Comparison of ENCODE assay signal across 29 cellular contexts in genomic region chr13:41454170-41454569, GRCh38. TPM values are rescaled to one million over a fixed set of nuclear protein-coding genes. Genes with fewer than 3 reads are reported as not detected.
"Had no signal": no experiment of that assay in that cellular context is flagged by ENCODE, and none has a peak within 500 bp of the region (broad histone marks: within the 10 kb centered on the region; RNA-seq: fewer than 3 reads in every experiment).

No MANE protein-coding gene starts in this region.

- H3K4me1 Mint-ChIP-seq: nephron progenitor cell, neural crest cell had no signal

- H3K9ac ChIP-seq: parathyroid adenoma had no signal

- H2AFZ ChIP-seq: parathyroid adenoma had no signal

- H3K36me3 Mint-ChIP-seq: natural killer cell treated with Interleukin-12 subunit alpha and Interleukin-12 subunit beta and Interleukin-15 and Interleukin-18, amount 100 ng/mL, for 72 hours had no signal

- H3K9me3 ChIP-seq: ovary, psoas muscle, right lobe of liver, sigmoid colon, stomach, thoracic aorta, thyroid gland, upper lobe of left lung, uterus had no signal

- H3K4me1 ChIP-seq: parathyroid adenoma had no signal

- H3K4me3 Mint-ChIP-seq: naive thymus-derived CD8-positive, alpha-beta T cell; natural killer cell treated with Interleukin-12 subunit alpha and Interleukin-12 subunit beta and Interleukin-15 and Interleukin-18, amount 100 ng/mL, for 72 hours; nephron progenitor cell; neural crest cell; stimulated activated effector memory CD8-positive, alpha-beta T cell treated with anti-CD3 and anti-CD28 coated beads, Interleukin-12 subunit alpha, Interleukin-12 subunit beta, amount 100 ng/mL, for 72 hours; stimulated activated naive B cell treated with anti-CD40 and anti-IgM and Interleukin-4, amounts not matched to agents 10 μg/mL and 1 μg/mL and 100 μg/mL, for 72 hours; stimulated activated naive CD8-positive, alpha-beta T cell treated with anti-CD3 and anti-CD28 coated beads, Interleukin-15, Interleukin-2, amounts not matched to agents 100 ng/mL and 50 ng/mL, for 24 hours had no signal

- H3K27ac Mint-ChIP-seq: natural killer cell treated with Interleukin-12 subunit alpha and Interleukin-12 subunit beta and Interleukin-15 and Interleukin-18, amount 100 ng/mL, for 72 hours; nephron progenitor cell; progenitor cell of endocrine pancreas; stimulated activated effector memory CD8-positive, alpha-beta T cell treated with anti-CD3 and anti-CD28 coated beads, Interleukin-12 subunit alpha, Interleukin-12 subunit beta, amount 100 ng/mL, for 72 hours; stimulated activated naive B cell treated with anti-CD40 and anti-IgM and Interleukin-4, amounts not matched to agents 10 μg/mL and 1 μg/mL and 100 μg/mL, for 72 hours; stimulated activated naive CD8-positive, alpha-beta T cell treated with anti-CD3 and anti-CD28 coated beads, Interleukin-15, Interleukin-2, amounts not matched to agents 100 ng/mL and 50 ng/mL, for 24 hours had no signal

- H3K4me3 ChIP-seq: ovary, psoas muscle, right lobe of liver, sigmoid colon, stomach, thoracic aorta, thyroid gland, tibial nerve, upper lobe of left lung, uterus had no signal

- H3K27ac ChIP-seq: neutrophil, ovary, parathyroid adenoma, psoas muscle, right lobe of liver, sigmoid colon, stomach, thoracic aorta, thyroid gland, tibial nerve, upper lobe of left lung, uterus had no signal

- DNase-seq: nephron progenitor cell; nucleus accumbens; ovary; psoas muscle; right cardiac atrium; right lobe of liver; sigmoid colon; small intestine; stimulated activated CD4-positive, alpha-beta T cell treated with anti-CD3 and anti-CD28 coated beads, Interleukin-15, amount 100 ng/mL, for 24 hours; stimulated activated CD4-positive, alpha-beta T cell treated with anti-CD3 and anti-CD28 coated beads, Interleukin-2, amount 100 ng/mL, for 24 hours; stimulated activated CD4-positive, alpha-beta T cell treated with anti-CD3 and anti-CD28 coated beads, Interleukin-2, amount 100 ng/mL, for 48 hours; stimulated activated CD4-positive, alpha-beta T cell treated with anti-CD3 and anti-CD28 coated beads, Interleukin-4, amount 100 ng/mL, for 24 hours; stimulated activated naive B cell treated with anti-CD40 and anti-IgM and Interleukin-4, amounts not matched to agents 10 μg/mL and 1 μg/mL and 100 μg/mL, for 72 hours; stimulated activated naive CD4-positive, alpha-beta T cell treated with Interleukin-2 at 50 U/mL for 16 hours; stomach; thyroid gland; trophoblast cell; uterus had no signal

- H3K27me3 ChIP-seq: ovary, right lobe of liver, thyroid gland, tibial nerve, upper lobe of left lung, uterus had no signal

- H3K79me2 ChIP-seq: parathyroid adenoma had no signal

- ATAC-seq: naive thymus-derived CD8-positive, alpha-beta T cell; natural killer cell treated with Interleukin-12 subunit alpha and Interleukin-12 subunit beta and Interleukin-15 and Interleukin-18, amount 100 ng/mL, for 72 hours; psoas muscle; right cardiac atrium; right lobe of liver; stimulated activated effector memory CD8-positive, alpha-beta T cell treated with anti-CD3 and anti-CD28 coated beads, Interleukin-12 subunit alpha, Interleukin-12 subunit beta, amount 100 ng/mL, for 72 hours; stimulated activated naive B cell treated with anti-CD40 and anti-IgM and Interleukin-4, amounts not matched to agents 10 μg/mL and 1 μg/mL and 100 μg/mL, for 72 hours had no signal

- H3K36me3 ChIP-seq: neutrophil, ovary, right lobe of liver, sigmoid colon, stomach, thoracic aorta, thyroid gland, uterus had no signal

- H3K9me3 Mint-ChIP-seq: natural killer cell treated with Interleukin-12 subunit alpha and Interleukin-12 subunit beta and Interleukin-15 and Interleukin-18, amount 100 ng/mL, for 72 hours; neural crest cell; stimulated activated effector memory CD8-positive, alpha-beta T cell treated with anti-CD3 and anti-CD28 coated beads, Interleukin-12 subunit alpha, Interleukin-12 subunit beta, amount 100 ng/mL, for 72 hours; stimulated activated naive B cell treated with anti-CD40 and anti-IgM and Interleukin-4, amounts not matched to agents 10 μg/mL and 1 μg/mL and 100 μg/mL, for 72 hours had no signal

RNA-seq across cellular contexts. Expression of gene RGCC, which starts 3.2 kb away (rescaled TPM):
- total RNA-seq: progenitor cell of endocrine pancreas had no signal
